ENCODE assay signal across 12 cellular contexts in genomic region chr1:30745156-30745833, GRCh38. TPM values are rescaled to one million over a fixed set of nuclear protein-coding genes. Genes with fewer than 3 reads are reported as not detected.
A peak's percentile ranks its signal among the peaks of the same experiment; 100 is the strongest.
DNase-seq lines count a peak whose midpoint lies in the region; ATAC-seq and TF ChIP-seq lines count a peak whose summit lies in the region.
"Had no signal": no experiment of that assay in that cellular context is flagged by ENCODE, and none has a peak within 500 bp of the region (broad histone marks: within the 10 kb centered on the region; RNA-seq: fewer than 3 reads in every experiment).

No MANE protein-coding gene starts in this region.

- no peaks in the 10 kb centered on the region for H3K9me3 ChIP-seq in mucosa of descending colon
- no peaks in the 10 kb centered on the region for H3K9me3 ChIP-seq in suprapubic skin

- 91% methylated on average over 9 of the region's 14 CpGs for WGBS in suprapubic skin

- H3K27me3 ChIP-seq in suprapubic skin = no peaks in the 10 kb centered on the region

- H3K36me3 ChIP-seq in mucosa of descending colon (ENCODE audit: low read depth) (no peaks in the 10 kb centered on the region), suprapubic skin (no peaks in the 10 kb centered on the region)

- intact Hi-C loops in CD14-positive monocyte (cut with micrococcal nuclease) = loop anchor here in 1 of 2 donors (5.0 kb wide), 1 partner anchor 37 kb away; no protein-coding TSS in a partner anchor
- intact Hi-C loops in activated T-helper 2 cell treated with anti-CD3 and anti-CD28 coated beads, Interferon-gamma antibody, Interleukin-2, Interleukin-4, amounts not matched to agents 10 μg/mL and 5 μg/mL and 100 μg/mL, durations not matched to agents 14 hours and 24 hours and 36 hours (cut with micrococcal nuclease) = no loop called here
- intact Hi-C loops in mucosa of descending colon (cut with DNase I, micrococcal nuclease) = no loop called here

- no peak overlapping the region for H3K4me3 ChIP-seq in mucosa of descending colon
- H3K4me3 ChIP-seq in suprapubic skin = no peak overlapping the region

- peak; percentile 33 for TF ChIP-seq POLR2A in GM19099 (IDR thresholded peaks at IDR 0.05; ENCODE audit: extremely low read depth, insufficient read length, low read depth)
- no peak for TF ChIP-seq POLR2A in suprapubic skin (IDR thresholded peaks at IDR 0.05)

- DNase-seq in CD14-positive monocyte (ENCODE audit: low spot score) (no peak), mucosa of descending colon (no peak), AG08395 (ENCODE audit: low spot score) (no peak), NCI-H748 (lab: John Stamatoyannopoulos, UW; ENCODE audit: unreplicated experiment) (no peak), suprapubic skin (ENCODE audit: low spot score in 2 of 2) (no peak)
- DNase-seq in activated T-helper 2 cell treated with anti-CD3 and anti-CD28 coated beads, Interferon-gamma antibody, Interleukin-2, Interleukin-4, amounts not matched to agents 10 μg/mL and 5 μg/mL and 100 μg/mL, durations not matched to agents 14 hours and 24 hours and 36 hours (ENCODE audit: low spot score) = no peak
- DNase-seq: islet precursor cell, RPMI8226 had no signal

- peaks cover 95% of the 10 kb centered on the region for H3K4me1 Mint-ChIP-seq in CD14-positive monocyte
- peaks cover 98% of the 10 kb centered on the region for H3K4me1 Mint-ChIP-seq in activated T-helper 2 cell treated with anti-CD3 and anti-CD28 coated beads, Interferon-gamma antibody, Interleukin-2, Interleukin-4, amounts not matched to agents 10 μg/mL and 5 μg/mL and 100 μg/mL, durations not matched to agents 14 hours and 24 hours and 36 hours (ENCODE audit: low read depth)

- peaks cover 22% of the 10 kb centered on the region for H3K4me1 ChIP-seq in mucosa of descending colon (ENCODE audit: low read depth)
- peaks cover 45% of the 10 kb centered on the region for H3K4me1 ChIP-seq in suprapubic skin

- H3K4me3 Mint-ChIP-seq in CD14-positive monocyte = peak overlapping the region in 1 of 2 donors; percentile 9
- H3K4me3 Mint-ChIP-seq in activated T-helper 2 cell treated with anti-CD3 and anti-CD28 coated beads, Interferon-gamma antibody, Interleukin-2, Interleukin-4, amounts not matched to agents 10 μg/mL and 5 μg/mL and 100 μg/mL, durations not matched to agents 14 hours and 24 hours and 36 hours (ENCODE audit: low read depth) = peak overlapping the region; percentile 70

- H3K36me3 Mint-ChIP-seq in CD14-positive monocyte = peaks cover 94 to 100% of the 10 kb centered on the region in 2 donors
- H3K36me3 Mint-ChIP-seq in activated T-helper 2 cell treated with anti-CD3 and anti-CD28 coated beads, Interferon-gamma antibody, Interleukin-2, Interleukin-4, amounts not matched to agents 10 μg/mL and 5 μg/mL and 100 μg/mL, durations not matched to agents 14 hours and 24 hours and 36 hours (ENCODE audit: low read depth) = peaks cover 62% of the 10 kb centered on the region

- H3K27ac Mint-ChIP-seq in CD14-positive monocyte = peak overlapping the region; percentile 75 to 100 (median 93)
- H3K27ac Mint-ChIP-seq in activated T-helper 2 cell treated with anti-CD3 and anti-CD28 coated beads, Interferon-gamma antibody, Interleukin-2, Interleukin-4, amounts not matched to agents 10 μg/mL and 5 μg/mL and 100 μg/mL, durations not matched to agents 14 hours and 24 hours and 36 hours = peak overlapping the region; percentile 96
- H3K27ac Mint-ChIP-seq: progenitor cell of endocrine pancreas had no signal

- H3K27ac ChIP-seq in suprapubic skin = no peak overlapping the region
- H3K27ac ChIP-seq: epithelial cell of prostate had no signal

- no peak for TF ChIP-seq EP300 in suprapubic skin (IDR thresholded peaks at IDR 0.05)

- H3K27me3 Mint-ChIP-seq in CD14-positive monocyte (ENCODE audit: low read depth in 3 of 3) = peaks cover 0 to 1% (median 0%) of the 10 kb centered on the region in 3 donors
- H3K27me3 Mint-ChIP-seq in activated T-helper 2 cell treated with anti-CD3 and anti-CD28 coated beads, Interferon-gamma antibody, Interleukin-2, Interleukin-4, amounts not matched to agents 10 μg/mL and 5 μg/mL and 100 μg/mL, durations not matched to agents 14 hours and 24 hours and 36 hours (ENCODE audit: low read depth) = no peaks in the 10 kb centered on the region

- H3K9me3 Mint-ChIP-seq in CD14-positive monocyte = no peaks in the 10 kb centered on the region
- H3K9me3 Mint-ChIP-seq in activated T-helper 2 cell treated with anti-CD3 and anti-CD28 coated beads, Interferon-gamma antibody, Interleukin-2, Interleukin-4, amounts not matched to agents 10 μg/mL and 5 μg/mL and 100 μg/mL, durations not matched to agents 14 hours and 24 hours and 36 hours = no peaks in the 10 kb centered on the region

- peak; percentile 14 for ATAC-seq in mucosa of descending colon
- ATAC-seq in GM18502 (IDR thresholded peaks at IDR 0.05; ENCODE audit: poor library complexity, unreplicated experiment) = no peak

- no peak for TF ChIP-seq CTCF in CD14-positive monocyte (IDR thresholded peaks at IDR 0.05)
- TF ChIP-seq CTCF in mucosa of descending colon (IDR thresholded peaks at IDR 0.05) = no peak
- TF ChIP-seq CTCF in suprapubic skin (IDR thresholded peaks at IDR 0.05) = no peak

RNA-seq across cellular contexts. Expression of gene LAPTM5, which starts 12.3 kb away (rescaled TPM):
- 1,000 to 10,000 TPM; 1,019 to 1,153 TPM for polyA plus RNA-seq in CD14-positive monocyte
- 184 and 189 TPM in 2 replicates for total RNA-seq in activated T-helper 2 cell treated with anti-CD3 and anti-CD28 coated beads, Interferon-gamma antibody, Interleukin-2, Interleukin-4, amounts not matched to agents 10 μg/mL and 5 μg/mL and 100 μg/mL, durations not matched to agents 14 hours and 24 hours and 36 hours
- total RNA-seq in mucosa of descending colon (10 to 100 TPM; 24.1 to 71.1 (median 48.1) TPM), suprapubic skin (10 to 100 TPM in 3 of 4 donors, 1 to 10 TPM in 1; 9.9 to 13.7 (median 12.2) TPM)
- total RNA-seq: progenitor cell of endocrine pancreas had no signal

RNA-seq across cellular contexts. Expression of gene MATN1, which starts 21.9 kb away (rescaled TPM):
- not detected for polyA plus RNA-seq in CD14-positive monocyte
- total RNA-seq in activated T-helper 2 cell treated with anti-CD3 and anti-CD28 coated beads, Interferon-gamma antibody, Interleukin-2, Interleukin-4, amounts not matched to agents 10 μg/mL and 5 μg/mL and 100 μg/mL, durations not matched to agents 14 hours and 24 hours and 36 hours = 0.21 and 0.44 TPM in 2 replicates
- total RNA-seq in mucosa of descending colon (under 1 TPM in 1 of 3 donors, not detected in 2; 0.22 TPM), suprapubic skin (under 1 TPM in 1 of 4 donors, not detected in 3; 0.98 TPM)
